In the genomic region with DNA sequence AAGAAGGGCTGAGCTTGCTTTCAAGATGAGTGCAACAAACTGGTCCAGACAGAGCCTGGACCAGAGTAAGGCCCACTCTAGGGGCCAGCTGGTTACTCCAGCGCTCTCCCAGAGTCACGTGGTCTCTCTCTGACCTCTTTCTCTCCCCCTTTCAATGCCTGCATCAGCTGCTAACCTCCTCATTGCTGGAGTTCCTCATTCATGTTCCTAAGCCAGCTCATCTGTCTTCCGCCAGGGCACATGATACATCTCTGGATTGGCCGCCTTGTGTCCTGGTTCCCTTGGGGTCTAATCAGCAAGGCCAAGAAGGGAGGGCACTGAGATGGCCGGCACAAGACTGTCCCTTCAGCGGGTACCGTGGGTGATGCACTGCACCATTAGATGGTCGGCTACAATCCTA, we compare ENCODE assay signal across 19 cellular contexts.
"Had no signal": no experiment of that assay in that cellular context is flagged by ENCODE, and none has a peak within 500 bp of the region (broad histone marks: within the 10 kb centered on the region; RNA-seq: fewer than 3 reads in every experiment).

No MANE protein-coding gene starts in this region.

- H3K27ac ChIP-seq: esophagus muscularis mucosa, gastroesophageal sphincter, heart left ventricle, left lung, psoas muscle, sigmoid colon had no signal

- H3K4me1 ChIP-seq: psoas muscle had no signal

- ATAC-seq: activated CD4-positive, alpha-beta T cell treated with anti-CD3 and anti-CD28 coated beads for 36 hours; gastroesophageal sphincter; heart left ventricle; left lung; psoas muscle; stimulated activated naive B cell treated with anti-CD40 and anti-IgM and Interleukin-4, amounts not matched to agents 10 μg/mL and 1 μg/mL and 100 μg/mL, for 72 hours had no signal

- DNase-seq: activated CD4-positive, alpha-beta memory T cell treated with anti-CD3 and anti-CD28 coated beads for 36 hours; activated CD4-positive, alpha-beta T cell treated with anti-CD3 and anti-CD28 coated beads for 36 hours; activated T-cell treated with anti-CD3 and anti-CD28 coated beads for 4 hours; cerebellar nuclear complex; dermis blood vessel endothelial cell; effector memory CD4-positive, alpha-beta T cell; heart left ventricle; kidney; mammary epithelial cell; psoas muscle; sigmoid colon; stimulated activated CD4-positive, alpha-beta T cell treated with anti-CD3 and anti-CD28 coated beads, Interleukin-4, amount 100 ng/mL, for 4 hours; stimulated activated naive B cell treated with anti-CD40 and anti-IgM and Interleukin-4, amounts not matched to agents 10 μg/mL and 1 μg/mL and 100 μg/mL, for 72 hours had no signal

- FAIRE-seq: bronchial epithelial cell, endothelial cell of umbilical vein, kidney, TTC549 had no signal

- H3K4me3 ChIP-seq: esophagus muscularis mucosa, gastroesophageal sphincter, heart left ventricle, left lung, psoas muscle, sigmoid colon had no signal

- H3K36me3 ChIP-seq: esophagus muscularis mucosa, gastroesophageal sphincter, heart left ventricle, left lung, sigmoid colon had no signal

- H3K9me3 ChIP-seq: esophagus muscularis mucosa, gastroesophageal sphincter, heart left ventricle, left lung, psoas muscle, sigmoid colon had no signal
